ENCODE assay signal across 11 cellular contexts in the genomic region with DNA sequence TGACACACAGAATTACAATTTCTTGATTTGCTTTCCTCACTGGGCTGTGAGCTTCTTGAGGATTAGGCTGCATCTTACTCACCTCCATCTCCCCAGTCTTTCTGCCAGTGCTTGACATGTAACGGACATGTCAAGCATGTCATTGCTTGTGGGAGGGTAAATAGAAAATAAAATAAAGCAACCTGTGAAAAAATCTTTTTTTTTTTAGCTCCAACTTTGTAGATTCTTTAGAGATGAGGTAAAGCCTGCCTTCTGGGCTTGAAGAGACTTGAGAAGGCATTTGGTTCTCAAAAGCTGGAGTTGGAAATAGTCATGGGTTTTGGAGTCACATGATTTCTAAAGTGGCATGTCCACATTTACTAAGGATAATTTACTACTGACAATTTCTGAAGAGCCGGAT.
DNase-seq lines count a peak whose midpoint lies in the region; ATAC-seq, FAIRE-seq and TF ChIP-seq lines count a peak whose summit lies in the region.
"Had no signal": no experiment of that assay in that cellular context is flagged by ENCODE, and none has a peak within 500 bp of the region (broad histone marks: within the 10 kb centered on the region; RNA-seq: fewer than 3 reads in every experiment).

No MANE protein-coding gene starts in this region.

- peak; percentile 54 for DNase-seq in DMS 273 (lab: John Stamatoyannopoulos, UW; ENCODE audit: unreplicated experiment)
- DNase-seq in DMS 273 treated with DMSO at 0.1 percent for 48 hours (lab: John Stamatoyannopoulos, UW), result no peak
- DNase-seq in RWPE1 (ENCODE audit: low spot score), result peak; percentile 4
- DNase-seq in fibroblast of lung (ENCODE audit: low read depth in 2 of 2), result peak; percentile 51 to 53
- no peak for DNase-seq in GM12891 (ENCODE audit: insufficient read length, low spot score)
- DNase-seq in NCI-H1694 (lab: John Stamatoyannopoulos, UW), result no peak
- DNase-seq: cortex of kidney, SJCRH30 had no signal

- CTCF ChIA-PET in RWPE1 (lab: Yijun Ruan, JAX), result interaction anchor here (0.6 to 1.0 kb wide), 4 partner anchors 90 to 262 kb away, joined by 3 to 7 read pairs (median 3); a partner anchor contains a TSS

- POLR2A ChIA-PET in RWPE1 (lab: Yijun Ruan, JAX; ENCODE audit: low non-redundant PET), result no interaction called here

- TF ChIP-seq POLR2A in GM12891 (IDR thresholded peaks at IDR 0.05; ENCODE audit: low read depth, low read length), result no peak

- FAIRE-seq in GM12891 (lab: Jason Lieb, UNC), result no peak

- H2AFZ ChIP-seq in fibroblast of lung (ENCODE audit: low read length), result peak overlapping the region; percentile 66

- no peaks in the 10 kb centered on the region for H3K27me3 ChIP-seq in fibroblast of lung (ENCODE audit: control insufficient read depth, insufficient read depth, low read length)
- no peaks in the 10 kb centered on the region for H3K27me3 ChIP-seq in skeletal muscle tissue (ENCODE audit: control insufficient read depth in 3 of 3, insufficient read depth in 3 of 3, low read length in 3 of 3)
- H3K27me3 ChIP-seq: SJCRH30 had no signal

- H3K9ac ChIP-seq in fibroblast of lung (ENCODE audit: insufficient read depth, low read length) (no peak overlapping the region), skeletal muscle tissue (ENCODE audit: low read depth in 1 of 3, low read length in 3 of 3) (peak overlapping the region in 1 of 3 donors; percentile 33)

- peak overlapping the region; percentile 59 for H3K4me2 ChIP-seq in fibroblast of lung (ENCODE audit: extremely low read depth, insufficient read depth, low read length)

- no peaks in the 10 kb centered on the region for H3K79me2 ChIP-seq in fibroblast of lung (ENCODE audit: control insufficient read depth, insufficient read depth, low read length)

- H3K4me3 ChIP-seq in fibroblast of lung (replicated peaks in 1 of 4; ENCODE audit: control extremely low read depth in 1 of 4, insufficient read depth in 1 of 4, low read depth in 3 of 4, low read length in 4 of 4) (peak overlapping the region in 3 of 4 experiments; percentile 1 to 34 (median 31)), skeletal muscle tissue (ENCODE audit: low read length in 3 of 3) (peak overlapping the region in 2 of 3 donors; percentile 36 to 56)
- H3K4me3 ChIP-seq: SJCRH30 had no signal

- no peaks in the 10 kb centered on the region for H4K20me1 ChIP-seq in fibroblast of lung (ENCODE audit: control insufficient read depth, extremely low read depth, insufficient read depth, low read length)

- no peak for ATAC-seq in GM18519 (IDR thresholded peaks at IDR 0.05; ENCODE audit: low FRiP score, unreplicated experiment)

- H3K4me1 ChIP-seq in fibroblast of lung (ENCODE audit: control insufficient read depth, extremely low read depth, insufficient read depth, low read length) (peaks cover 6% of the 10 kb centered on the region), skeletal muscle tissue (ENCODE audit: control insufficient read depth in 3 of 3, insufficient read depth in 3 of 3, low read length in 3 of 3) (peaks cover 21 to 30% (median 26%) of the 10 kb centered on the region in 3 donors)

- H3K9me3 ChIP-seq in fibroblast of lung (ENCODE audit: control insufficient read depth, insufficient read depth, low read depth, low read length), result no peaks in the 10 kb centered on the region
- H3K9me3 ChIP-seq in skeletal muscle tissue (ENCODE audit: control insufficient read depth in 3 of 3, low read length in 3 of 3), result no peaks in the 10 kb centered on the region
- H3K9me3 ChIP-seq: SJCRH30 had no signal

- TF ChIP-seq CTCF in RWPE1 (conservative IDR thresholded peaks at IDR 0.05; ENCODE audit: low read depth), result no peak
- no peak for TF ChIP-seq CTCF in fibroblast of lung (conservative IDR thresholded peaks at IDR 0.05 in 1 of 2, IDR thresholded peaks at IDR 0.05 in 1 of 2; ENCODE audit: low read depth in 1 of 2, low read length in 2 of 2)

- H3K36me3 ChIP-seq in fibroblast of lung (ENCODE audit: control insufficient read depth, insufficient read depth, low read length), result no peaks in the 10 kb centered on the region
- peaks cover 10 to 23% (median 15%) of the 10 kb centered on the region in 3 donors for H3K36me3 ChIP-seq in skeletal muscle tissue (ENCODE audit: control insufficient read depth in 3 of 3, insufficient read depth in 3 of 3, low read length in 3 of 3)

- peak overlapping the region; percentile 89 for H3K27ac ChIP-seq in RWPE1
- H3K27ac ChIP-seq in fibroblast of lung (ENCODE audit: insufficient read depth, low read length), result peak overlapping the region; percentile 27
- H3K27ac ChIP-seq in skeletal muscle tissue (ENCODE audit: low read depth, low read length), result peak overlapping the region; percentile 69
- H3K27ac ChIP-seq: 22Rv1, SJCRH30 had no signal

TF ChIP-seq in GM12891, 5 proteins besides CTCF, POLR2A, EP300 and RAD21:
- no peak for TF ChIP-seq SPI1 (IDR thresholded peaks at IDR 0.05; ENCODE audit: low read depth, low read length)
- no peak for TF ChIP-seq POLR2AphosphoS5 (IDR thresholded peaks at IDR 0.05; ENCODE audit: low read depth, low read length)
- TF ChIP-seq POU2F2 (IDR thresholded peaks at IDR 0.05; ENCODE audit: low read depth, low read length), result no peak
- TF ChIP-seq PAX5 (IDR thresholded peaks at IDR 0.05; ENCODE audit: insufficient read depth, low read length, severe bottlenecking), result no peak
- TF ChIP-seq TAF1 (IDR thresholded peaks at IDR 0.05; ENCODE audit: low read depth, low read length), result no peak

Comparison
In these comparisons a context has a peak if more than half of its experiments do, and no peak if none do; other contexts are left out.
1. DNase-seq: peak in DMS 273 (single experiment), RWPE1 (single experiment) and fibroblast of lung (2 of 2); none in DMS 273 treated with DMSO at 0.1 percent for 48 hours (single experiment), GM12891 (single experiment) and NCI-H1694 (single experiment).
2. H3K27ac ChIP-seq: peak in every context shown above with its lines; median percentile 89 in RWPE1; 69 in skeletal muscle tissue; 27 in fibroblast of lung.